1 cellular context compared by ENCODE assay signal in the genomic region with DNA sequence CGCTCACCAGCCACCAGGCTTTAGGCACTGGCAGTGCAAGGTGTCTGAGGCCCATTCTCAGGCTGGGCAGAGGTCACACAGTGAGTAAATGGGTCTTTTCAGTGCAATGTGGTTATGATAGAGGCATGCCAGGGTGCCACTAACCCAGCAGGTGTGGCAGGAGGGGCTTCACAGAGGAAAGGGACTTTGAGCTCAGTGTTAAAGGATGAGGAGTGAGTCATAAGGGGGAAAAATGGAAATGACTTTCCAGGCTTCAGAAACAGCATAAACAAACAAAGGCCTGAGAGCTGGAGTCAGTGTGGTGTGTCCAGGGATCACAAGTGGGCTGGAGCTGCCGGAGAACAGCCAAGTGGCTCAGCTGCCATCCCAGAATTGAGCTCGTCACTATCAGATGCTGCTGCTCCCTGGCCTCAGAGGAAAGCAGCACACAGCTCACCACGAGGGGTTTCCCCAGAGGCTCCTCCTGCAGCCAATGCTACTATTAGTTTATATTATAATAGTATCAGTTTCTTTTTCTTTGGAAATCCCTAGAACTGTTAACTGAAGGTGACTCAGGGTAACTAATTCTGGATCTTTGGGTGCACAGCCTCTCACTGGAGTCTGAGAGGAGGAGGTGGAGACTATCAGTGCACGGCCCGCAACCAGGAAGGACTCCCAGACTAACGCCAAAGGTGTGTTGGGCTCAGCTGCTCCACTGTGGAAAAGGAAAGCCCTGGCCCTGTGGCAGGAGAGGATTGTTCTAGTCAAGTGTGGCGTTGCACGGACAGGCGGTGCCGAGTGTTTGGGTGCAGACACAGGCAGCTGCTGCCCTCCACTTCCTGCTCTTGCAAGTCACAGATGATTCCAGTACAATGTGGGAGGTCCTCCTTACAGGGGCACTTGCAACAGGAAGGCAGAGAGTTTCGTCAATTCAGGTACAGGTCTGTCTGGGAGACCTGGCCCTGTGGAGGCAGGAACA.
TF ChIP-seq lines count a peak whose summit lies in the region.

No MANE protein-coding gene starts in this region.

TF ChIP-seq in HepG2, 621 proteins besides CTCF, POLR2A, EP300 and RAD21 (continued from another document and continues in another):
- TF ChIP-seq, protein P1, sequence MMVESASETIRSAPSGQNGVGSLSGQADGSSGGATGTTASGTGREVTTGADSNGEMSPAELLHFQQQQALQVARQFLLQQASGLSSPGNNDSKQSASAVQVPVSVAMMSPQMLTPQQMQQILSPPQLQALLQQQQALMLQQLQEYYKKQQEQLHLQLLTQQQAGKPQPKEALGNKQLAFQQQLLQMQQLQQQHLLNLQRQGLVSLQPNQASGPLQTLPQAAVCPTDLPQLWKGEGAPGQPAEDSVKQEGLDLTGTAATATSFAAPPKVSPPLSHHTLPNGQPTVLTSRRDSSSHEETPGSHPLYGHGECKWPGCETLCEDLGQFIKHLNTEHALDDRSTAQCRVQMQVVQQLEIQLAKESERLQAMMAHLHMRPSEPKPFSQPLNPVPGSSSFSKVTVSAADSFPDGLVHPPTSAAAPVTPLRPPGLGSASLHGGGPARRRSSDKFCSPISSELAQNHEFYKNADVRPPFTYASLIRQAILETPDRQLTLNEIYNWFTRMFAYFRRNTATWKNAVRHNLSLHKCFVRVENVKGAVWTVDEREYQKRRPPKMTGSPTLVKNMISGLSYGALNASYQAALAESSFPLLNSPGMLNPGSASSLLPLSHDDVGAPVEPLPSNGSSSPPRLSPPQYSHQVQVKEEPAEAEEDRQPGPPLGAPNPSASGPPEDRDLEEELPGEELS (CRISPR knock-in tag; IDR thresholded peaks at IDR 0.05) = peak; percentile 61
- TF ChIP-seq THAP11 (CRISPR knock-in tag; IDR thresholded peaks at IDR 0.05) (peak; percentile 35; the same call in 1 of the 2 replicates), ZSCAN31 (CRISPR knock-in tag; IDR thresholded peaks at IDR 0.05; ENCODE audit: low read depth) (no peak), ZNF543 (CRISPR knock-in tag; IDR thresholded peaks at IDR 0.05) (0 out of 2 replicates have a peak, but pooled peaks have one; percentile 37), JUN (CRISPR knock-in tag; IDR thresholded peaks at IDR 0.05) (peak; percentile 90), ZNF629 (CRISPR knock-in tag; conservative IDR thresholded peaks at IDR 0.05) (peak; percentile 88), ZNF720 (CRISPR knock-in tag; IDR thresholded peaks at IDR 0.05) (no peak), ZNF17 (CRISPR knock-in tag; IDR thresholded peaks at IDR 0.05) (no peak), SALL2 (CRISPR knock-in tag; IDR thresholded peaks at IDR 0.05) (0 out of 2 replicates have a peak, but pooled peaks have one; percentile 19), HNRNPL (IDR thresholded peaks at IDR 0.05; ENCODE audit: low read depth, low read length) (peak; percentile 92), NR2F1 (CRISPR knock-in tag; IDR thresholded peaks at IDR 0.05) (0 out of 4 replicates have a peak, but pooled peaks of 1 of the 2 experiments have one; percentile 28), POLR2AphosphoS2 (IDR thresholded peaks at IDR 0.05; ENCODE audit: low read depth, low read length) (no peak), ZNF317 (CRISPR knock-in tag; IDR thresholded peaks at IDR 0.05) (no peak), NCOR1 (IDR thresholded peaks at IDR 0.05; ENCODE audit: borderline replicate concordance, low read length) (peak; percentile 74), SCMH1 (CRISPR knock-in tag; IDR thresholded peaks at IDR 0.05; ENCODE audit: borderline replicate concordance) (no peak), ZNF235 (CRISPR knock-in tag; IDR thresholded peaks at IDR 0.05; ENCODE audit: borderline replicate concordance) (no peak), PAF1 (CRISPR knock-in tag; IDR thresholded peaks at IDR 0.05) (no peak), MIER3 (CRISPR knock-in tag; IDR thresholded peaks at IDR 0.05; ENCODE audit: borderline replicate concordance) (peak; percentile 19; the same call in 1 of the 2 replicates)
- TF ChIP-seq, protein P2, sequence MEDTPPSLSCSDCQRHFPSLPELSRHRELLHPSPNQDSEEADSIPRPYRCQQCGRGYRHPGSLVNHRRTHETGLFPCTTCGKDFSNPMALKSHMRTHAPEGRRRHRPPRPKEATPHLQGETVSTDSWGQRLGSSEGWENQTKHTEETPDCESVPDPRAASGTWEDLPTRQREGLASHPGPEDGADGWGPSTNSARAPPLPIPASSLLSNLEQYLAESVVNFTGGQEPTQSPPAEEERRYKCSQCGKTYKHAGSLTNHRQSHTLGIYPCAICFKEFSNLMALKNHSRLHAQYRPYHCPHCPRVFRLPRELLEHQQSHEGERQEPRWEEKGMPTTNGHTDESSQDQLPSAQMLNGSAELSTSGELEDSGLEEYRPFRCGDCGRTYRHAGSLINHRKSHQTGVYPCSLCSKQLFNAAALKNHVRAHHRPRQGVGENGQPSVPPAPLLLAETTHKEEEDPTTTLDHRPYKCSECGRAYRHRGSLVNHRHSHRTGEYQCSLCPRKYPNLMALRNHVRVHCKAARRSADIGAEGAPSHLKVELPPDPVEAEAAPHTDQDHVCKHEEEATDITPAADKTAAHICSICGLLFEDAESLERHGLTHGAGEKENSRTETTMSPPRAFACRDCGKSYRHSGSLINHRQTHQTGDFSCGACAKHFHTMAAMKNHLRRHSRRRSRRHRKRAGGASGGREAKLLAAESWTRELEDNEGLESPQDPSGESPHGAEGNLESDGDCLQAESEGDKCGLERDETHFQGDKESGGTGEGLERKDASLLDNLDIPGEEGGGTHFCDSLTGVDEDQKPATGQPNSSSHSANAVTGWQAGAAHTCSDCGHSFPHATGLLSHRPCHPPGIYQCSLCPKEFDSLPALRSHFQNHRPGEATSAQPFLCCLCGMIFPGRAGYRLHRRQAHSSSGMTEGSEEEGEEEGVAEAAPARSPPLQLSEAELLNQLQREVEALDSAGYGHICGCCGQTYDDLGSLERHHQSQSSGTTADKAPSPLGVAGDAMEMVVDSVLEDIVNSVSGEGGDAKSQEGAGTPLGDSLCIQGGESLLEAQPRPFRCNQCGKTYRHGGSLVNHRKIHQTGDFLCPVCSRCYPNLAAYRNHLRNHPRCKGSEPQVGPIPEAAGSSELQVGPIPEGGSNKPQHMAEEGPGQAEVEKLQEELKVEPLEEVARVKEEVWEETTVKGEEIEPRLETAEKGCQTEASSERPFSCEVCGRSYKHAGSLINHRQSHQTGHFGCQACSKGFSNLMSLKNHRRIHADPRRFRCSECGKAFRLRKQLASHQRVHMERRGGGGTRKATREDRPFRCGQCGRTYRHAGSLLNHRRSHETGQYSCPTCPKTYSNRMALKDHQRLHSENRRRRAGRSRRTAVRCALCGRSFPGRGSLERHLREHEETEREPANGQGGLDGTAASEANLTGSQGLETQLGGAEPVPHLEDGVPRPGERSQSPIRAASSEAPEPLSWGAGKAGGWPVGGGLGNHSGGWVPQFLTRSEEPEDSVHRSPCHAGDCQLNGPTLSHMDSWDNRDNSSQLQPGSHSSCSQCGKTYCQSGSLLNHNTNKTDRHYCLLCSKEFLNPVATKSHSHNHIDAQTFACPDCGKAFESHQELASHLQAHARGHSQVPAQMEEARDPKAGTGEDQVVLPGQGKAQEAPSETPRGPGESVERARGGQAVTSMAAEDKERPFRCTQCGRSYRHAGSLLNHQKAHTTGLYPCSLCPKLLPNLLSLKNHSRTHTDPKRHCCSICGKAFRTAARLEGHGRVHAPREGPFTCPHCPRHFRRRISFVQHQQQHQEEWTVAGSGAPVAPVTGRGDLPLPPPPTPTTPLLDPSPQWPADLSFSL (CRISPR knock-in tag; IDR thresholded peaks at IDR 0.05) = no peak
- TF ChIP-seq, protein P3, sequence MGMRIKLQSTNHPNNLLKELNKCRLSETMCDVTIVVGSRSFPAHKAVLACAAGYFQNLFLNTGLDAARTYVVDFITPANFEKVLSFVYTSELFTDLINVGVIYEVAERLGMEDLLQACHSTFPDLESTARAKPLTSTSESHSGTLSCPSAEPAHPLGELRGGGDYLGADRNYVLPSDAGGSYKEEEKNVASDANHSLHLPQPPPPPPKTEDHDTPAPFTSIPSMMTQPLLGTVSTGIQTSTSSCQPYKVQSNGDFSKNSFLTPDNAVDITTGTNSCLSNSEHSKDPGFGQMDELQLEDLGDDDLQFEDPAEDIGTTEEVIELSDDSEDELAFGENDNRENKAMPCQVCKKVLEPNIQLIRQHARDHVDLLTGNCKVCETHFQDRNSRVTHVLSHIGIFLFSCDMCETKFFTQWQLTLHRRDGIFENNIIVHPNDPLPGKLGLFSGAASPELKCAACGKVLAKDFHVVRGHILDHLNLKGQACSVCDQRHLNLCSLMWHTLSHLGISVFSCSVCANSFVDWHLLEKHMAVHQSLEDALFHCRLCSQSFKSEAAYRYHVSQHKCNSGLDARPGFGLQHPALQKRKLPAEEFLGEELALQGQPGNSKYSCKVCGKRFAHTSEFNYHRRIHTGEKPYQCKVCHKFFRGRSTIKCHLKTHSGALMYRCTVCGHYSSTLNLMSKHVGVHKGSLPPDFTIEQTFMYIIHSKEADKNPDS (CRISPR knock-in tag; IDR thresholded peaks at IDR 0.05) = no peak
- TF ChIP-seq, protein P4, sequence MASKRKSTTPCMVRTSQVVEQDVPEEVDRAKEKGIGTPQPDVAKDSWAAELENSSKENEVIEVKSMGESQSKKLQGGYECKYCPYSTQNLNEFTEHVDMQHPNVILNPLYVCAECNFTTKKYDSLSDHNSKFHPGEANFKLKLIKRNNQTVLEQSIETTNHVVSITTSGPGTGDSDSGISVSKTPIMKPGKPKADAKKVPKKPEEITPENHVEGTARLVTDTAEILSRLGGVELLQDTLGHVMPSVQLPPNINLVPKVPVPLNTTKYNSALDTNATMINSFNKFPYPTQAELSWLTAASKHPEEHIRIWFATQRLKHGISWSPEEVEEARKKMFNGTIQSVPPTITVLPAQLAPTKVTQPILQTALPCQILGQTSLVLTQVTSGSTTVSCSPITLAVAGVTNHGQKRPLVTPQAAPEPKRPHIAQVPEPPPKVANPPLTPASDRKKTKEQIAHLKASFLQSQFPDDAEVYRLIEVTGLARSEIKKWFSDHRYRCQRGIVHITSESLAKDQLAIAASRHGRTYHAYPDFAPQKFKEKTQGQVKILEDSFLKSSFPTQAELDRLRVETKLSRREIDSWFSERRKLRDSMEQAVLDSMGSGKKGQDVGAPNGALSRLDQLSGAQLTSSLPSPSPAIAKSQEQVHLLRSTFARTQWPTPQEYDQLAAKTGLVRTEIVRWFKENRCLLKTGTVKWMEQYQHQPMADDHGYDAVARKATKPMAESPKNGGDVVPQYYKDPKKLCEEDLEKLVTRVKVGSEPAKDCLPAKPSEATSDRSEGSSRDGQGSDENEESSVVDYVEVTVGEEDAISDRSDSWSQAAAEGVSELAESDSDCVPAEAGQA (IDR thresholded peaks at IDR 0.05; ENCODE audit: low read depth) = no peak
- TF ChIP-seq, protein P4 (CRISPR knock-in tag; IDR thresholded peaks at IDR 0.05; ENCODE audit: borderline replicate concordance) = no peak
- TF ChIP-seq, protein P5, sequence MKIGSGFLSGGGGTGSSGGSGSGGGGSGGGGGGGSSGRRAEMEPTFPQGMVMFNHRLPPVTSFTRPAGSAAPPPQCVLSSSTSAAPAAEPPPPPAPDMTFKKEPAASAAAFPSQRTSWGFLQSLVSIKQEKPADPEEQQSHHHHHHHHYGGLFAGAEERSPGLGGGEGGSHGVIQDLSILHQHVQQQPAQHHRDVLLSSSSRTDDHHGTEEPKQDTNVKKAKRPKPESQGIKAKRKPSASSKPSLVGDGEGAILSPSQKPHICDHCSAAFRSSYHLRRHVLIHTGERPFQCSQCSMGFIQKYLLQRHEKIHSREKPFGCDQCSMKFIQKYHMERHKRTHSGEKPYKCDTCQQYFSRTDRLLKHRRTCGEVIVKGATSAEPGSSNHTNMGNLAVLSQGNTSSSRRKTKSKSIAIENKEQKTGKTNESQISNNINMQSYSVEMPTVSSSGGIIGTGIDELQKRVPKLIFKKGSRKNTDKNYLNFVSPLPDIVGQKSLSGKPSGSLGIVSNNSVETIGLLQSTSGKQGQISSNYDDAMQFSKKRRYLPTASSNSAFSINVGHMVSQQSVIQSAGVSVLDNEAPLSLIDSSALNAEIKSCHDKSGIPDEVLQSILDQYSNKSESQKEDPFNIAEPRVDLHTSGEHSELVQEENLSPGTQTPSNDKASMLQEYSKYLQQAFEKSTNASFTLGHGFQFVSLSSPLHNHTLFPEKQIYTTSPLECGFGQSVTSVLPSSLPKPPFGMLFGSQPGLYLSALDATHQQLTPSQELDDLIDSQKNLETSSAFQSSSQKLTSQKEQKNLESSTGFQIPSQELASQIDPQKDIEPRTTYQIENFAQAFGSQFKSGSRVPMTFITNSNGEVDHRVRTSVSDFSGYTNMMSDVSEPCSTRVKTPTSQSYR (CRISPR knock-in tag; IDR thresholded peaks at IDR 0.05; ENCODE audit: borderline replicate concordance) = peak; percentile 10; the same call in 1 of the 2 replicates
- TF ChIP-seq, protein P6, sequence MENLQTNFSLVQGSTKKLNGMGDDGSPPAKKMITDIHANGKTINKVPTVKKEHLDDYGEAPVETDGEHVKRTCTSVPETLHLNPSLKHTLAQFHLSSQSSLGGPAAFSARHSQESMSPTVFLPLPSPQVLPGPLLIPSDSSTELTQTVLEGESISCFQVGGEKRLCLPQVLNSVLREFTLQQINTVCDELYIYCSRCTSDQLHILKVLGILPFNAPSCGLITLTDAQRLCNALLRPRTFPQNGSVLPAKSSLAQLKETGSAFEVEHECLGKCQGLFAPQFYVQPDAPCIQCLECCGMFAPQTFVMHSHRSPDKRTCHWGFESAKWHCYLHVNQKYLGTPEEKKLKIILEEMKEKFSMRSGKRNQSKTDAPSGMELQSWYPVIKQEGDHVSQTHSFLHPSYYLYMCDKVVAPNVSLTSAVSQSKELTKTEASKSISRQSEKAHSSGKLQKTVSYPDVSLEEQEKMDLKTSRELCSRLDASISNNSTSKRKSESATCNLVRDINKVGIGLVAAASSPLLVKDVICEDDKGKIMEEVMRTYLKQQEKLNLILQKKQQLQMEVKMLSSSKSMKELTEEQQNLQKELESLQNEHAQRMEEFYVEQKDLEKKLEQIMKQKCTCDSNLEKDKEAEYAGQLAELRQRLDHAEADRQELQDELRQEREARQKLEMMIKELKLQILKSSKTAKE (CRISPR knock-in tag; IDR thresholded peaks at IDR 0.05; ENCODE audit: borderline replicate concordance) = no peak
- TF ChIP-seq, protein P7, sequence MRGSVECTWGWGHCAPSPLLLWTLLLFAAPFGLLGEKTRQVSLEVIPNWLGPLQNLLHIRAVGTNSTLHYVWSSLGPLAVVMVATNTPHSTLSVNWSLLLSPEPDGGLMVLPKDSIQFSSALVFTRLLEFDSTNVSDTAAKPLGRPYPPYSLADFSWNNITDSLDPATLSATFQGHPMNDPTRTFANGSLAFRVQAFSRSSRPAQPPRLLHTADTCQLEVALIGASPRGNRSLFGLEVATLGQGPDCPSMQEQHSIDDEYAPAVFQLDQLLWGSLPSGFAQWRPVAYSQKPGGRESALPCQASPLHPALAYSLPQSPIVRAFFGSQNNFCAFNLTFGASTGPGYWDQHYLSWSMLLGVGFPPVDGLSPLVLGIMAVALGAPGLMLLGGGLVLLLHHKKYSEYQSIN (CRISPR knock-in tag; IDR thresholded peaks at IDR 0.05; ENCODE audit: borderline replicate concordance) = no peak
